Comparison of ENCODE assay signal across 10 cellular contexts in the genomic region with DNA sequence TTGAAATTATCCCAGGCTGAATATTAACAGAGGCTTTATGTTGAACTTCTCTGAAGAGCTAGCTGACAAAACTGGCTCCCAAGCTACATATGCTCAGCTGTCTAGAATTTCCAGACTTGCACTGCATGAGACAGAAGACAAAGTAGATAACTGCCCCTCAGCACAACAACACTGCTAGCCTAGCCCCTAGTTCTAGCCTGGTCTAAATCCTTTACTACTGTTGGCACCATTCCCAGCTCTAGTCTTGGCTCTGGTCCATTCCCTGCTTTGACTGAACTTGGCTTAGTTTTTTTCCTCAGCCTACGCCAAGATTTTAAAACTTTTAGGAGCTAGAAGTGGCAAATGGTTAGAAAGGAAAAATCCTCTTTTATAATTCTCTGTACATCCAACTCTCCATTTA. TPM values are rescaled to one million over a fixed set of nuclear protein-coding genes. Genes with fewer than 3 reads are reported as not detected.
DNase-seq lines count a peak whose midpoint lies in the region; ATAC-seq and TF ChIP-seq lines count a peak whose summit lies in the region.
"Had no signal": no experiment of that assay in that cellular context is flagged by ENCODE, and none has a peak within 500 bp of the region (broad histone marks: within the 10 kb centered on the region; RNA-seq: fewer than 3 reads in every experiment).

No MANE protein-coding gene starts in this region.

- H3K27ac Mint-ChIP-seq in naive thymus-derived CD4-positive, alpha-beta T cell: no peak overlapping the region

- POLR2A ChIA-PET in naive thymus-derived CD4-positive, alpha-beta T cell (lab: Charles Lee): no interaction called here

- H3K27ac ChIP-seq in adrenal gland: no peak overlapping the region
- H3K27ac ChIP-seq in naive thymus-derived CD4-positive, alpha-beta T cell (ENCODE audit: low read depth, low read length): no peak overlapping the region

- DNase-seq in NCI-H1092 treated with DMSO at 0.1 percent for 48 hours (lab: John Stamatoyannopoulos, UW): peak; percentile 47
- no peak for DNase-seq in NCI-H1092 (lab: John Stamatoyannopoulos, UW)
- DNase-seq in adrenal gland: peak; percentile 52 to 85 (median 69)
- peak in 35 of 51 donors; percentile 0 to 51 (median 12) for DNase-seq in hypothalamus (lab: John Stamatoyannopoulos, UW)
- peak; percentile 81 for DNase-seq in ureter (ENCODE audit: low spot score)
- no peak for DNase-seq in NOMO-1 (lab: John Stamatoyannopoulos, UW; ENCODE audit: unreplicated experiment in 2 of 2)
- DNase-seq in naive thymus-derived CD4-positive, alpha-beta T cell: no peak
- DNase-seq: 8988T; activated naive CD4-positive, alpha-beta T cell had no signal

- no peaks in the 10 kb centered on the region for H3K36me3 ChIP-seq in adrenal gland (replicated peaks in 1 of 2)
- H3K36me3 ChIP-seq in naive thymus-derived CD4-positive, alpha-beta T cell (ENCODE audit: control insufficient read depth in 2 of 3, insufficient read depth in 3 of 3, low read length in 3 of 3): no peaks in the 10 kb centered on the region

- no peak for TF ChIP-seq POLR2A in adrenal gland (IDR thresholded peaks at IDR 0.05)

- intact Hi-C loops in adrenal gland (cut with DNase I): no loop called here
- intact Hi-C loops in naive thymus-derived CD4-positive, alpha-beta T cell (cut with micrococcal nuclease): no loop called here

- no peak overlapping the region for H3K4me3 Mint-ChIP-seq in naive thymus-derived CD4-positive, alpha-beta T cell

- WGBS in adrenal gland, 4 donors: 14 to 26% (median 17%) methylated on average over 1 of the region's 1 CpG

- no peak for TF ChIP-seq CTCF in adrenal gland (IDR thresholded peaks at IDR 0.05)

- H3K9me3 ChIP-seq in adrenal gland (replicated peaks in 1 of 3): no peaks in the 10 kb centered on the region
- H3K9me3 ChIP-seq in naive thymus-derived CD4-positive, alpha-beta T cell (ENCODE audit: control insufficient read depth in 2 of 3, low read length in 3 of 3): no peaks in the 10 kb centered on the region

- no peak for ATAC-seq in naive thymus-derived CD4-positive, alpha-beta T cell
- ATAC-seq in HG02759 (IDR thresholded peaks at IDR 0.05; ENCODE audit: unreplicated experiment): no peak

- peaks cover 0 to 2% (median 0%) of the 10 kb centered on the region in 11 donors for H3K9me3 Mint-ChIP-seq in naive thymus-derived CD4-positive, alpha-beta T cell

- H3K36me3 Mint-ChIP-seq in naive thymus-derived CD4-positive, alpha-beta T cell: no peaks in the 10 kb centered on the region

- H3K27me3 ChIP-seq in adrenal gland: peaks cover 4% of the 10 kb centered on the region
- H3K27me3 ChIP-seq in naive thymus-derived CD4-positive, alpha-beta T cell (ENCODE audit: control insufficient read depth in 2 of 2, insufficient read depth in 2 of 2, low read length in 2 of 2): no peaks in the 10 kb centered on the region

- peaks cover 0 to 23% (median 5%) of the 10 kb centered on the region in 5 donors for H3K27me3 Mint-ChIP-seq in naive thymus-derived CD4-positive, alpha-beta T cell

- peaks cover 0 to 10% (median 8%) of the 10 kb centered on the region in 7 donors for H3K4me1 Mint-ChIP-seq in naive thymus-derived CD4-positive, alpha-beta T cell

- CTCF ChIA-PET in naive thymus-derived CD4-positive, alpha-beta T cell (lab: Charles Lee): no interaction called here

- peaks cover 0 to 4% of the 10 kb centered on the region in 2 donors for H3K4me1 ChIP-seq in adrenal gland (replicated peaks in 1 of 2)
- peaks cover 0 to 6% of the 10 kb centered on the region in 2 donors for H3K4me1 ChIP-seq in naive thymus-derived CD4-positive, alpha-beta T cell (ENCODE audit: control insufficient read depth in 2 of 2, insufficient read depth in 2 of 2, low read length in 2 of 2)

- no peak overlapping the region for H3K4me3 ChIP-seq in adrenal gland
- H3K4me3 ChIP-seq in naive thymus-derived CD4-positive, alpha-beta T cell (ENCODE audit: low read length): no peak overlapping the region

RNA-seq across cellular contexts. Expression of gene OPHN1, which starts 7.6 kb away (rescaled TPM):
- 1 to 10 TPM; 4.9 to 9.1 (median 6.1) TPM for total RNA-seq in adrenal gland
- polyA plus RNA-seq in adrenal gland: 1 to 10 TPM; 1.2 to 3.0 (median 1.4) TPM
- 11.4 TPM for total RNA-seq in ureter
- under 1 TPM; 0.05 to 0.32 (median 0.16) TPM for total RNA-seq in naive thymus-derived CD4-positive, alpha-beta T cell
- polyA plus RNA-seq in naive thymus-derived CD4-positive, alpha-beta T cell: not detected

RNA-seq across cellular contexts. Expression of gene YIPF6, which starts 57.9 kb away (rescaled TPM):
- total RNA-seq in adrenal gland (10 to 100 TPM; 23.4 to 60.3 (median 38.4) TPM), ureter (41.3 TPM)
- polyA plus RNA-seq in adrenal gland: 10 to 100 TPM in 1 of 3 donors, 1 to 10 TPM in 2; 5.9 to 30.6 (median 6.3) TPM
- 10 to 100 TPM in 4 of 5 experiments, 1 to 10 TPM in 1; 8.0 to 17.0 (median 14.2) TPM for total RNA-seq in naive thymus-derived CD4-positive, alpha-beta T cell
- 10 to 100 TPM; 15.4 to 17.7 TPM for polyA plus RNA-seq in naive thymus-derived CD4-positive, alpha-beta T cell

Comparison
In these comparisons a context has a peak if more than half of its experiments do, and no peak if none do; other contexts are left out.
1. DNase-seq: peak in NCI-H1092 treated with DMSO at 0.1 percent for 48 hours (single experiment), adrenal gland (7 of 7), hypothalamus (35 of 51) and ureter (single experiment); none in NCI-H1092 (single experiment), NOMO-1 (0 of 2) and naive thymus-derived CD4-positive, alpha-beta T cell (0 of 9).